In the genomic region with DNA sequence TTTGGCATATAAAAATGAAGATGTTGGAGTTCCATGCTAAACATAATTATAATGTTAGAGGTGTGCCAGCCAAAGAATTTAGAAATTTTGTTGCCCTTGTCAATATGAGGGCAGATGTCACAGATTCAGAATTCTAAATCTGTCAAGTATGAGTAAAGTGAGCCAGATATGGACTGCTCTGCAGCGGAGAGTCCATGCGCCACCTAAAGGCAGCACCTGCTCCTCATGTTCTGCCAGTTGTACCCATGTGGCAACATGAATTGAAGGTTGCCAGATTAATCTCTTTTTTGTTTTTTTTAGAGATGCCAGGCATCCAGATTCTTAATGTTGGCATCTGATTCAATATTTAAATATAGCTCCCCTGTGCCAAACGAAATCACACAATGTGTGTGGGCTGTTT, we compare ENCODE assay signal across 11 cellular contexts.
A peak's percentile ranks its signal among the peaks of the same experiment; 100 is the strongest.
DNase-seq lines count a peak whose midpoint lies in the region; ATAC-seq, FAIRE-seq and TF ChIP-seq lines count a peak whose summit lies in the region.
"Had no signal": no experiment of that assay in that cellular context is flagged by ENCODE, and none has a peak within 500 bp of the region (broad histone marks: within the 10 kb centered on the region; RNA-seq: fewer than 3 reads in every experiment).

No MANE protein-coding gene starts in this region.

- H3K9me3 Mint-ChIP-seq in naive thymus-derived CD8-positive, alpha-beta T cell, result peaks cover 0 to 13% (median 0%) of the 10 kb centered on the region in 9 donors

- no peak for TF ChIP-seq POLR2A in stomach (IDR thresholded peaks at IDR 0.05)

- H3K36me3 Mint-ChIP-seq in naive thymus-derived CD8-positive, alpha-beta T cell, result no peaks in the 10 kb centered on the region

- in situ Hi-C loops in ACHN (cut with HindIII; ENCODE audit: low pct_ligation_motif_present, low pct_unique_long_range_greater_than_20kb, low sequenced_read_pairs), result no loop called here

- no peak overlapping the region for H3K4me3 Mint-ChIP-seq in naive thymus-derived CD8-positive, alpha-beta T cell

- no peak overlapping the region for H3K27ac ChIP-seq in stomach
- H3K27ac ChIP-seq: ascending aorta had no signal

- POLR2A ChIA-PET in naive thymus-derived CD8-positive, alpha-beta T cell (lab: Charles Lee), result no interaction called here

- no peak for TF ChIP-seq CTCF in stomach (IDR thresholded peaks at IDR 0.05)

- H3K4me3 ChIP-seq in H7 (ENCODE audit: insufficient read depth, low read depth, low read length), result no peak overlapping the region
- no peak overlapping the region for H3K4me3 ChIP-seq in stomach
- H3K4me3 ChIP-seq: ascending aorta had no signal

- H3K27ac Mint-ChIP-seq in naive thymus-derived CD8-positive, alpha-beta T cell, result no peak overlapping the region

- intact Hi-C loops in stomach (cut with DNase I; ENCODE audit: low total_unique reads), result no loop called here

- H3K27me3 Mint-ChIP-seq in naive thymus-derived CD8-positive, alpha-beta T cell, result no peaks in the 10 kb centered on the region

- no peaks in the 10 kb centered on the region for H3K9me3 ChIP-seq in stomach
- H3K9me3 ChIP-seq: ascending aorta had no signal

- no peaks in the 10 kb centered on the region for H3K36me3 ChIP-seq in H7 (replicated peaks; ENCODE audit: control insufficient read depth, insufficient read depth, low read length)
- no peaks in the 10 kb centered on the region for H3K36me3 ChIP-seq in stomach
- H3K36me3 ChIP-seq: ascending aorta had no signal

- DNase-seq in ACHN (peak; percentile 3), H7 (peak; percentile 2), NCI-H82 treated with DMSO at 0.1 percent for 48 hours (lab: John Stamatoyannopoulos, UW; ENCODE audit: unreplicated experiment) (peak; percentile 0), glomerular visceral epithelial cell (ENCODE audit: extremely low spot score) (peak; percentile 11), HTR-8/SVneo (ENCODE audit: insufficient read length, low spot score) (no peak), stomach (no peak)
- no peak for DNase-seq in naive thymus-derived CD8-positive, alpha-beta T cell
- DNase-seq: C1 segment of cervical spinal cord, MV-4-11 had no signal

- WGBS in stomach, 5 donors, result 47 to 64% (median 48%) methylated on average over 3 of the region's 3 CpGs

- H3K27me3 ChIP-seq in H7 (ENCODE audit: control insufficient read depth, insufficient read depth, low read length) (no peaks in the 10 kb centered on the region), stomach (no peaks in the 10 kb centered on the region)
- H3K27me3 ChIP-seq: ascending aorta had no signal

- no peak for FAIRE-seq in HTR-8/SVneo (lab: Jason Lieb, UNC)

- H3K4me1 ChIP-seq in stomach, result no peaks in the 10 kb centered on the region
- H3K4me1 ChIP-seq: ascending aorta had no signal

- no peak for ATAC-seq in GM18520 (IDR thresholded peaks at IDR 0.05; ENCODE audit: unreplicated experiment)
- no peak for ATAC-seq in naive thymus-derived CD8-positive, alpha-beta T cell

- TF ChIP-seq EP300 in stomach (IDR thresholded peaks at IDR 0.05), result no peak

- H3K4me1 Mint-ChIP-seq in naive thymus-derived CD8-positive, alpha-beta T cell, result no peaks in the 10 kb centered on the region

Comparison
In these comparisons a context has a peak if more than half of its experiments do, and no peak if none do; other contexts are left out.
1. DNase-seq: peak in ACHN (single experiment), H7 (single experiment), NCI-H82 treated with DMSO at 0.1 percent for 48 hours (single experiment) and glomerular visceral epithelial cell (single experiment); none in HTR-8/SVneo (single experiment), stomach (single experiment) and naive thymus-derived CD8-positive, alpha-beta T cell (0 of 10).